12 cellular contexts compared by ENCODE assay signal in the genomic region with DNA sequence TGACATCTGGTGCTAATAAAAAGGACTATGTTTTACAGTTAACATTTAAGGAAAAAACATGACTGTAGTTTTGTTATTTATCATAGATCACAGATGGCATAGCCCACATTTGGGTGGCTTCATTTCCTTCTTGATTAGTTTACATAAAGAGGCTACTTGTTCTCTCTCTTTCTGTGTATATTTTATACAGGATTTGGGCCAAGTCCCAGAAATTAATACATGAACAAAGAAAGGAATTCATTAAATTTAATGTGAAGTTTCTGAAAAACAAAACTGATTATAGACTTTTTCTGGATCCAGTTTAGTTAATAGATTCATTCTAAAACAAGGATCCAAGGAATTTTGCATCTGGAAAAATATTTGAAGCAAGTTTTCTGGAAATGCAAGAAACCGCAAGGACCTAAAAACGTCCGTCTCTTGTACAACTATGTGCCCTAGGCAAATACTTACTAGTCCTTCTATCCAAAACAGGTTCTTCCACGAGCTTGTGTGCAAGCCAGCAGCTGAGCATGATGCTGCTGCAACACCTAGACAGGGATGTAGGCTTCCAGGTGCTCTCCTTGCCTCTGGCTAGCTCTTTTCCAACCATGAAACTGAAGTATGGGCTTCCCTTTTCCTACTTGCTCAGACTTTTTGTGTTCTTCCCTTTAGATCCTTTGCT.
DNase-seq lines count a peak whose midpoint lies in the region; ATAC-seq, FAIRE-seq and TF ChIP-seq lines count a peak whose summit lies in the region.
"Had no signal": no experiment of that assay in that cellular context is flagged by ENCODE, and none has a peak within 500 bp of the region (broad histone marks: within the 10 kb centered on the region; RNA-seq: fewer than 3 reads in every experiment).

No MANE protein-coding gene starts in this region.

- DNase-seq in GM04504 (ENCODE audit: low read depth) (peak; percentile 20), RWPE1 (ENCODE audit: low spot score) (peak; percentile 14), fibroblast of gingiva (ENCODE audit: low read depth) (peak; percentile 82), sciatic nerve (ENCODE audit: low spot score) (no peak), NCI-H774 (lab: John Stamatoyannopoulos, UW) (no peak), HUDEP-2 (lab: John Stamatoyannopoulos, UW; ENCODE audit: unreplicated experiment in 76 of 76) (no peak), RCC 7860 (ENCODE audit: low spot score) (no peak)
- DNase-seq: CD4-positive, alpha-beta memory T cell; effector CD8-positive, alpha-beta T cell; GF-D8; NCI-H2081 treated with DMSO at 0.1 percent for 48 hours had no signal

- CTCF ChIA-PET in RWPE1 (lab: Yijun Ruan, JAX) = no interaction called here

- no peak for FAIRE-seq in RCC 7860 (lab: Jason Lieb, UNC)

- no peak for TF ChIP-seq CTCF in RWPE1 (conservative IDR thresholded peaks at IDR 0.05; ENCODE audit: low read depth)

- intact Hi-C loops in sciatic nerve (cut with DNase I) = no loop called here

- H3K27ac ChIP-seq in RWPE1 = no peak overlapping the region

- peak; percentile 51 for ATAC-seq in sciatic nerve
- ATAC-seq: WTC11 had no signal

- POLR2A ChIA-PET in RWPE1 (lab: Yijun Ruan, JAX; ENCODE audit: low non-redundant PET) = no interaction called here

Comparison
In these comparisons a context has a peak if more than half of its experiments do, and no peak if none do; other contexts are left out.
1. DNase-seq: peak in GM04504 (single experiment), RWPE1 (single experiment) and fibroblast of gingiva (single experiment); none in sciatic nerve (single experiment), NCI-H774 (single experiment), HUDEP-2 (0 of 76) and RCC 7860 (single experiment).